In the genomic region with DNA sequence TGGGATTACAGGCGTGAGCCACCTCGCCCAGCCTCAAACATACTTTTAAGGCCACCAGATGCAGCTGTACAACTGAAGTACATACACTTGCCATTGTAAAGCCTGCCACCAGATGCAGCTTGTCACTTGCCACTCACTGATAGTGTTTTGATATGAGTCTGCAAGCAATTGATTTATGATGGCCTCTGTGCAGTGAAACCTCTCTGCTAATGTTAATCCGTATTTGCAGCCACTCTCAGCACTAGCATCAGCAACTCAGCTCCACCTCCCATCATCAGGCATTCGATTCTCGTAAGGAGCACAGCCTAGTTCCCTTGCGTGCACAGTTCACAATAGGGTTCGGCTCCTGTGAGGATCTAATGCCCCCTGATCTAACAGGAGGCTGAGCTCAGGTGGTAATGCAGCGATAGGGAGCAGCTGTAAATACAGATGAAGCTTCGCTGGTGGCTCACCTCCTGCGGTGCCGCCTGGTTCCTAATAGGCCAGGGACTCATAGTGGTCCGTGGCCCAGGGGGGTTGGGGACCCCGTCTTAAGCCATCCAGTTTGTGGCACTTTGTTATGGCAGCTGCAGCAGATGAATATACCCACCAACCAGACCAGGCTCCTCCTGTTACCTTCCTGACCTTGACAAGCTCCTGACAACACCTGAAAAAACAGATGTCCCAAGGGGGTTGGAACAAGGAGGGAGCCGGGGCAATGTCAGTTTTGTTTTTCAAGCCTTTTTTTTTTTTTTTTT, we compare ENCODE assay signal across 8 cellular contexts. TPM values are rescaled to one million over a fixed set of nuclear protein-coding genes. Genes with fewer than 3 reads are reported as not detected.
A peak's percentile ranks its signal among the peaks of the same experiment; 100 is the strongest.
DNase-seq lines count a peak whose midpoint lies in the region; ATAC-seq and TF ChIP-seq lines count a peak whose summit lies in the region.

No MANE protein-coding gene starts in this region.

- peak overlapping the region; percentile 54 to 99 (median 96) for H3K4me3 Mint-ChIP-seq in CD4-positive, CD25-positive, alpha-beta regulatory T cell
- peak overlapping the region; percentile 98 for H3K4me3 Mint-ChIP-seq in activated naive CD8-positive, alpha-beta T cell treated with anti-CD3 and anti-CD28 coated beads, Interleukin-2, amount 10 ng/mL, durations not matched to agents 7 days and 5 days
- H3K4me3 Mint-ChIP-seq in natural killer cell treated with Interleukin-12 subunit alpha and Interleukin-12 subunit beta and Interleukin-15 and Interleukin-18, amount 100 ng/mL, for 72 hours, result peak overlapping the region; percentile 79

- H3K36me3 ChIP-seq in CD4-positive, CD25-positive, alpha-beta regulatory T cell (ENCODE audit: control insufficient read depth, insufficient read depth, low read length), result peaks cover 9% of the 10 kb centered on the region
- H3K36me3 ChIP-seq in Loucy (ENCODE audit: insufficient read depth, low read length), result peaks cover 8% of the 10 kb centered on the region; the same call in 1 of the 2 replicates

- peaks cover 19% of the 10 kb centered on the region for H3K36me3 Mint-ChIP-seq in CD4-positive, CD25-positive, alpha-beta regulatory T cell
- H3K36me3 Mint-ChIP-seq in activated naive CD8-positive, alpha-beta T cell treated with anti-CD3 and anti-CD28 coated beads, Interleukin-2, amount 10 ng/mL, durations not matched to agents 7 days and 5 days, result peaks cover 26% of the 10 kb centered on the region
- H3K36me3 Mint-ChIP-seq in natural killer cell treated with Interleukin-12 subunit alpha and Interleukin-12 subunit beta and Interleukin-15 and Interleukin-18, amount 100 ng/mL, for 72 hours, result peaks cover 24% of the 10 kb centered on the region

- no peak for TF ChIP-seq CTCF in Loucy (conservative IDR thresholded peaks at IDR 0.05; ENCODE audit: low read length)

- H3K27me3 Mint-ChIP-seq in CD4-positive, CD25-positive, alpha-beta regulatory T cell, result peaks cover 5% of the 10 kb centered on the region
- no peaks in the 10 kb centered on the region for H3K27me3 Mint-ChIP-seq in activated naive CD8-positive, alpha-beta T cell treated with anti-CD3 and anti-CD28 coated beads, Interleukin-2, amount 10 ng/mL, durations not matched to agents 7 days and 5 days
- H3K27me3 Mint-ChIP-seq in natural killer cell treated with Interleukin-12 subunit alpha and Interleukin-12 subunit beta and Interleukin-15 and Interleukin-18, amount 100 ng/mL, for 72 hours, result peaks cover 0 to 5% of the 10 kb centered on the region in 2 donors

- H3K9me2 ChIP-seq in Loucy (replicated peaks; ENCODE audit: low read depth, low read length), result no peaks in the 10 kb centered on the region

- peaks cover 31% of the 10 kb centered on the region for H3K4me1 ChIP-seq in CD4-positive, CD25-positive, alpha-beta regulatory T cell (ENCODE audit: control insufficient read depth, insufficient read depth, low read length, poor library complexity, severe bottlenecking)
- H3K4me1 ChIP-seq in Loucy (ENCODE audit: insufficient read depth, low read length, poor library complexity, severe bottlenecking), result peaks cover 31% of the 10 kb centered on the region

- peak overlapping the region; percentile 92 for H3K9ac ChIP-seq in Loucy (ENCODE audit: low read depth, low read length, poor library complexity, severe bottlenecking)

- H3F3A ChIP-seq in Loucy (ENCODE audit: low read depth), result no peaks in the 10 kb centered on the region

- peak overlapping the region; percentile 94 to 98 (median 95) for H3K27ac Mint-ChIP-seq in CD4-positive, CD25-positive, alpha-beta regulatory T cell
- peak overlapping the region; percentile 100 for H3K27ac Mint-ChIP-seq in activated naive CD8-positive, alpha-beta T cell treated with anti-CD3 and anti-CD28 coated beads, Interleukin-2, amount 10 ng/mL, durations not matched to agents 7 days and 5 days
- peak overlapping the region; percentile 98 to 99 for H3K27ac Mint-ChIP-seq in natural killer cell treated with Interleukin-12 subunit alpha and Interleukin-12 subunit beta and Interleukin-15 and Interleukin-18, amount 100 ng/mL, for 72 hours

- no peaks in the 10 kb centered on the region for H3K9me3 ChIP-seq in CD4-positive, CD25-positive, alpha-beta regulatory T cell (ENCODE audit: control insufficient read depth in 2 of 2, low read length in 2 of 2)
- no peaks in the 10 kb centered on the region for H3K9me3 ChIP-seq in Loucy (ENCODE audit: insufficient read depth, low read depth, low read length)

- H4K20me1 ChIP-seq in Loucy (ENCODE audit: insufficient read depth, low read length, poor library complexity, severe bottlenecking), result peaks cover 27% of the 10 kb centered on the region

- POLR2A ChIA-PET in activated naive CD8-positive, alpha-beta T cell treated with anti-CD3 and anti-CD28 coated beads, Interleukin-2, amount 10 ng/mL, durations not matched to agents 7 days and 5 days (lab: Charles Lee), result interaction anchor here (0.7 to 5.7 kb wide), 12 partner anchors 12 to 416 kb away, joined by 3 to 81 read pairs (median 8); partner anchors contain the start of genes NLRC5 and PSME3IP1

- no peak for DNase-seq in CD4-positive, CD25-positive, alpha-beta regulatory T cell
- no peak for DNase-seq in activated naive CD8-positive, alpha-beta T cell treated with anti-CD3 and anti-CD28 coated beads, Interleukin-2, amount 10 ng/mL, durations not matched to agents 7 days and 5 days
- DNase-seq in natural killer cell treated with Interleukin-12 subunit alpha and Interleukin-12 subunit beta and Interleukin-15 and Interleukin-18, amount 100 ng/mL, for 72 hours (ENCODE audit: low spot score), result no peak
- no peak for DNase-seq in AG20443 (ENCODE audit: low spot score)
- no peak for DNase-seq in activated CD4-positive, alpha-beta T cell treated with anti-CD3 and anti-CD28 coated beads, Interleukin-2, amount 50 U/mL, for 4 hours
- DNase-seq in activated CD4-positive, alpha-beta T cell treated with anti-CD3 and anti-CD28 coated beads for 4 hours, result no peak
- DNase-seq in stimulated activated CD4-positive, alpha-beta T cell treated with anti-CD3 and anti-CD28 coated beads, Interleukin-1b, Interleukin-23, amount 100 ng/mL, for 48 hours, result no peak

- peak overlapping the region; percentile 85 for H3K4me2 ChIP-seq in Loucy (ENCODE audit: low read depth, low read length, poor library complexity, severe bottlenecking)

- peaks cover 36% of the 10 kb centered on the region for H3K79me2 ChIP-seq in Loucy (ENCODE audit: insufficient read depth, low read length)

- no peak overlapping the region for H2AFZ ChIP-seq in Loucy (ENCODE audit: low read length)

- ATAC-seq in CD4-positive, CD25-positive, alpha-beta regulatory T cell (ENCODE audit: low read depth in 2 of 2), result no peak
- ATAC-seq in activated naive CD8-positive, alpha-beta T cell treated with anti-CD3 and anti-CD28 coated beads, Interleukin-2, amount 10 ng/mL, durations not matched to agents 7 days and 5 days (ENCODE audit: low read depth), result no peak
- no peak for ATAC-seq in natural killer cell treated with Interleukin-12 subunit alpha and Interleukin-12 subunit beta and Interleukin-15 and Interleukin-18, amount 100 ng/mL, for 72 hours

- peak overlapping the region; percentile 89 for H3K27ac ChIP-seq in CD4-positive, CD25-positive, alpha-beta regulatory T cell (ENCODE audit: insufficient read depth, low read length, poor library complexity, severe bottlenecking)

- no peak overlapping the region for H3K4me3 ChIP-seq in CD4-positive, CD25-positive, alpha-beta regulatory T cell (ENCODE audit: low read depth, low read length)
- peak overlapping the region; percentile 95 for H3K4me3 ChIP-seq in Loucy (ENCODE audit: low read length, poor library complexity, severe bottlenecking)

- peaks cover 15 to 34% (median 21%) of the 10 kb centered on the region in 4 donors for H3K4me1 Mint-ChIP-seq in CD4-positive, CD25-positive, alpha-beta regulatory T cell
- H3K4me1 Mint-ChIP-seq in activated naive CD8-positive, alpha-beta T cell treated with anti-CD3 and anti-CD28 coated beads, Interleukin-2, amount 10 ng/mL, durations not matched to agents 7 days and 5 days, result peaks cover 25% of the 10 kb centered on the region
- H3K4me1 Mint-ChIP-seq in natural killer cell treated with Interleukin-12 subunit alpha and Interleukin-12 subunit beta and Interleukin-15 and Interleukin-18, amount 100 ng/mL, for 72 hours (ENCODE audit: low read depth in 2 of 2), result peaks cover 29 to 38% of the 10 kb centered on the region in 2 donors

- no peaks in the 10 kb centered on the region for H3K9me3 Mint-ChIP-seq in CD4-positive, CD25-positive, alpha-beta regulatory T cell
- no peaks in the 10 kb centered on the region for H3K9me3 Mint-ChIP-seq in activated naive CD8-positive, alpha-beta T cell treated with anti-CD3 and anti-CD28 coated beads, Interleukin-2, amount 10 ng/mL, durations not matched to agents 7 days and 5 days
- no peaks in the 10 kb centered on the region for H3K9me3 Mint-ChIP-seq in natural killer cell treated with Interleukin-12 subunit alpha and Interleukin-12 subunit beta and Interleukin-15 and Interleukin-18, amount 100 ng/mL, for 72 hours

- H3K27me3 ChIP-seq in CD4-positive, CD25-positive, alpha-beta regulatory T cell (ENCODE audit: control insufficient read depth, insufficient read depth, low read length), result no peaks in the 10 kb centered on the region
- no peaks in the 10 kb centered on the region for H3K27me3 ChIP-seq in Loucy (ENCODE audit: insufficient read depth, low read length, poor library complexity, severe bottlenecking)

RNA-seq across cellular contexts. Expression of gene HERPUD1, which starts 1.3 kb away (rescaled TPM):
- 454 TPM for total RNA-seq in CD4-positive, CD25-positive, alpha-beta regulatory T cell
- 100 to 1,000 TPM; 133 to 174 (median 144) TPM for polyA plus RNA-seq in CD4-positive, CD25-positive, alpha-beta regulatory T cell
- total RNA-seq in activated naive CD8-positive, alpha-beta T cell treated with anti-CD3 and anti-CD28 coated beads, Interleukin-2, amount 10 ng/mL, durations not matched to agents 7 days and 5 days, result 100 to 1,000 TPM; 134 to 157 TPM
- 100 to 1,000 TPM; 127 to 141 TPM for total RNA-seq in natural killer cell treated with Interleukin-12 subunit alpha and Interleukin-12 subunit beta and Interleukin-15 and Interleukin-18, amount 100 ng/mL, for 72 hours

RNA-seq across cellular contexts. Expression of gene CETP, which starts 31.1 kb away (rescaled TPM):
- not detected for total RNA-seq in CD4-positive, CD25-positive, alpha-beta regulatory T cell
- polyA plus RNA-seq in CD4-positive, CD25-positive, alpha-beta regulatory T cell, result under 1 TPM in 1 of 4 donors, not detected in 3; 0.27 TPM
- total RNA-seq in activated naive CD8-positive, alpha-beta T cell treated with anti-CD3 and anti-CD28 coated beads, Interleukin-2, amount 10 ng/mL, durations not matched to agents 7 days and 5 days, result not detected
- total RNA-seq in natural killer cell treated with Interleukin-12 subunit alpha and Interleukin-12 subunit beta and Interleukin-15 and Interleukin-18, amount 100 ng/mL, for 72 hours, result not detected

RNA-seq across cellular contexts. Expression of gene NLRC5, which starts 58.7 kb away (rescaled TPM):
- 842 TPM for total RNA-seq in CD4-positive, CD25-positive, alpha-beta regulatory T cell
- 100 to 1,000 TPM in 1 of 4 donors, 10 to 100 TPM in 3; 75.3 to 112 (median 97.2) TPM for polyA plus RNA-seq in CD4-positive, CD25-positive, alpha-beta regulatory T cell
- total RNA-seq in activated naive CD8-positive, alpha-beta T cell treated with anti-CD3 and anti-CD28 coated beads, Interleukin-2, amount 10 ng/mL, durations not matched to agents 7 days and 5 days, result 100 to 1,000 TPM; 401 to 414 TPM
- total RNA-seq in natural killer cell treated with Interleukin-12 subunit alpha and Interleukin-12 subunit beta and Interleukin-15 and Interleukin-18, amount 100 ng/mL, for 72 hours, result 100 to 1,000 TPM; 190 to 316 TPM
